ENCODE assay signal across 8 cellular contexts in genomic region chr16:89241187-89242003, GRCh38. TPM values are rescaled to one million over a fixed set of nuclear protein-coding genes. Genes with fewer than 3 reads are reported as not detected.
DNase-seq lines count a peak whose midpoint lies in the region; ATAC-seq and TF ChIP-seq lines count a peak whose summit lies in the region.

No MANE protein-coding gene starts in this region.

- peak overlapping the region; percentile 98 for H3K4me2 ChIP-seq in SK-N-SH

- H3K27me3 Mint-ChIP-seq in activated naive CD4-positive, alpha-beta T cell treated with anti-CD3 and anti-CD28 coated beads, Interleukin-2, amount 50 U/mL, for 24 hours, result no peaks in the 10 kb centered on the region
- H3K27me3 Mint-ChIP-seq in glutamatergic neuron (ENCODE audit: unreplicated experiment) (peaks cover 10% of the 10 kb centered on the region), osteocyte (ENCODE audit: unreplicated experiment) (no peaks in the 10 kb centered on the region)

- POLR2A ChIA-PET in SK-N-SH (lab: Yijun Ruan, JAX), result interaction anchor here (0.7 kb wide), 1 partner anchor 15 kb away, joined by 3 read pairs; no protein-coding TSS in a partner anchor

- H3K27ac Mint-ChIP-seq in activated naive CD4-positive, alpha-beta T cell treated with anti-CD3 and anti-CD28 coated beads, Interleukin-2, amount 50 U/mL, for 24 hours, result peak overlapping the region; percentile 100
- peak overlapping the region; percentile 95 for H3K27ac Mint-ChIP-seq in glutamatergic neuron (ENCODE audit: unreplicated experiment)
- peak overlapping the region; percentile 99 for H3K27ac Mint-ChIP-seq in osteocyte (ENCODE audit: unreplicated experiment)

- no peak for TF ChIP-seq EP300 in SK-N-SH (IDR thresholded peaks at IDR 0.05; ENCODE audit: borderline replicate concordance in 1 of 2, low read depth in 1 of 2, low read length in 1 of 2)

- H3K4me1 ChIP-seq in SK-N-SH (ENCODE audit: control insufficient read depth in 1 of 2, insufficient read depth in 2 of 2, low read depth in 1 of 2, low read length in 1 of 2) (no peaks in the 10 kb centered on the region), thoracic aorta (ENCODE audit: control insufficient read depth in 1 of 2, low read depth in 2 of 2) (peaks cover 4 to 10% of the 10 kb centered on the region in 2 donors)

- TF ChIP-seq CTCF in SK-N-SH (IDR thresholded peaks at IDR 0.05) (no peak), glutamatergic neuron (IDR thresholded peaks at IDR 0.05; ENCODE audit: partially characterized antibody, unreplicated experiment) (no peak), osteocyte (IDR thresholded peaks at IDR 0.05) (no peak), thoracic aorta (IDR thresholded peaks at IDR 0.05) (no peak)

- 4% methylated on average over 23 of the region's 39 CpGs for WGBS in SK-N-SH (ENCODE audit: low lambda C conversion rate)

- H3K9me3 Mint-ChIP-seq in activated naive CD4-positive, alpha-beta T cell treated with anti-CD3 and anti-CD28 coated beads, Interleukin-2, amount 50 U/mL, for 24 hours, result no peaks in the 10 kb centered on the region
- H3K9me3 Mint-ChIP-seq in glutamatergic neuron (ENCODE audit: unreplicated experiment) (peaks cover 9% of the 10 kb centered on the region), osteocyte (ENCODE audit: unreplicated experiment) (no peaks in the 10 kb centered on the region)

- no peaks in the 10 kb centered on the region for H3K36me3 Mint-ChIP-seq in activated naive CD4-positive, alpha-beta T cell treated with anti-CD3 and anti-CD28 coated beads, Interleukin-2, amount 50 U/mL, for 24 hours
- H3K36me3 Mint-ChIP-seq in glutamatergic neuron (ENCODE audit: unreplicated experiment) (no peaks in the 10 kb centered on the region), osteocyte (ENCODE audit: unreplicated experiment) (no peaks in the 10 kb centered on the region)

- peak overlapping the region; percentile 99 for H3K4me3 Mint-ChIP-seq in activated naive CD4-positive, alpha-beta T cell treated with anti-CD3 and anti-CD28 coated beads, Interleukin-2, amount 50 U/mL, for 24 hours
- H3K4me3 Mint-ChIP-seq in glutamatergic neuron (ENCODE audit: unreplicated experiment) (peak overlapping the region; percentile 97), osteocyte (ENCODE audit: unreplicated experiment) (peak overlapping the region; percentile 99)

- peaks cover 9% of the 10 kb centered on the region for H3F3A ChIP-seq in SK-N-SH (replicated peaks; ENCODE audit: insufficient read depth)

- no peaks in the 10 kb centered on the region for H3K9me3 ChIP-seq in SK-N-SH
- H3K9me3 ChIP-seq in thoracic aorta, result no peaks in the 10 kb centered on the region

- peak overlapping the region; percentile 80 for H3K9ac ChIP-seq in SK-N-SH

- ATAC-seq in GM21360 (IDR thresholded peaks at IDR 0.05; ENCODE audit: unreplicated experiment), result peak; percentile 58
- peak; percentile 58 for ATAC-seq in thoracic aorta (ENCODE audit: insufficient number of reproducible peaks, low FRiP score, low read depth)

- no peak for TF ChIP-seq RAD21 in SK-N-SH (IDR thresholded peaks at IDR 0.05; ENCODE audit: low read length)

- H3K79me2 ChIP-seq in SK-N-SH (ENCODE audit: insufficient read depth), result 0 out of 2 replicates have a peak, but pooled peaks cover 8% of the 10 kb centered on the region

- H3K27ac ChIP-seq in SK-N-SH (ENCODE audit: low read depth in 2 of 2, low read length in 1 of 2) (peak overlapping the region; percentile 89 to 94), thoracic aorta (peak overlapping the region; percentile 83 to 95)

- DNase-seq in COR-L47 (lab: John Stamatoyannopoulos, UW) (peak; percentile 47), SK-N-SH (peak; percentile 87), glutamatergic neuron (peak; percentile 77), osteocyte (ENCODE audit: extremely low spot score, unreplicated experiment) (peak; percentile 89), thoracic aorta (ENCODE audit: low spot score) (peak; percentile 23)
- peak; percentile 85 for DNase-seq in Jurkat, Clone E6-1 (ENCODE audit: low read depth, low spot score)

- peak overlapping the region; percentile 84 for H2AFZ ChIP-seq in SK-N-SH (ENCODE audit: low read depth)

- H4K20me1 ChIP-seq in SK-N-SH (ENCODE audit: insufficient read depth), result no peaks in the 10 kb centered on the region

- H3K4me1 Mint-ChIP-seq in activated naive CD4-positive, alpha-beta T cell treated with anti-CD3 and anti-CD28 coated beads, Interleukin-2, amount 50 U/mL, for 24 hours, result peaks cover 15% of the 10 kb centered on the region
- no peaks in the 10 kb centered on the region for H3K4me1 Mint-ChIP-seq in glutamatergic neuron (ENCODE audit: low read depth, unreplicated experiment)
- peaks cover 11% of the 10 kb centered on the region for H3K4me1 Mint-ChIP-seq in osteocyte (ENCODE audit: unreplicated experiment)

- CTCF ChIA-PET in SK-N-SH (lab: Yijun Ruan, JAX), result interaction anchor here (0.8 to 2.0 kb wide), 8 partner anchors 11 to 423 kb away, joined by 3 to 9 read pairs (median 4); partner anchors contain the start of gene ZNF778

- no peaks in the 10 kb centered on the region for H3K9me2 ChIP-seq in SK-N-SH

- no peaks in the 10 kb centered on the region for H3K36me3 ChIP-seq in SK-N-SH (replicated peaks in 1 of 2; ENCODE audit: control insufficient read depth in 1 of 2, insufficient read depth in 2 of 2, low read length in 1 of 2)
- H3K36me3 ChIP-seq in thoracic aorta, result no peaks in the 10 kb centered on the region

- H3K27me3 ChIP-seq in SK-N-SH (ENCODE audit: insufficient read depth) (no peaks in the 10 kb centered on the region), thoracic aorta (replicated peaks; ENCODE audit: insufficient read depth) (no peaks in the 10 kb centered on the region)

- peak overlapping the region; percentile 72 for H3K4me3 ChIP-seq in Jurkat, Clone E6-1 (ENCODE audit: low read length)
- H3K4me3 ChIP-seq in SK-N-SH (ENCODE audit: low read depth in 2 of 2, low read length in 1 of 2) (peak overlapping the region; percentile 66 to 87), thoracic aorta (peak overlapping the region; percentile 72)

TF ChIP-seq in SK-N-SH, 30 proteins besides CTCF, POLR2A, EP300 and RAD21 (continues in another document):
- TF ChIP-seq MEF2A (IDR thresholded peaks at IDR 0.05; ENCODE audit: borderline replicate concordance, low read depth), result no peak
- no peak for TF ChIP-seq YY1 (IDR thresholded peaks at IDR 0.05; ENCODE audit: low read depth)
- TF ChIP-seq IRF3 (IDR thresholded peaks at IDR 0.05; ENCODE audit: low read depth, low read length), result no peak
- TF ChIP-seq MXI1 (IDR thresholded peaks at IDR 0.05; ENCODE audit: low read depth, low read length), result peak; percentile 30; the same call in 1 of the 2 replicates
- no peak for TF ChIP-seq REST (IDR thresholded peaks at IDR 0.05; ENCODE audit: low read depth, low read length)
- TF ChIP-seq EZH2phosphoT487 (IDR thresholded peaks at IDR 0.05; ENCODE audit: borderline replicate concordance, low read depth), result no peak
- TF ChIP-seq ELF1 (IDR thresholded peaks at IDR 0.05), result peak; percentile 86
- TF ChIP-seq NRF1 (IDR thresholded peaks at IDR 0.05; ENCODE audit: low read depth, low read length), result no peak

RNA-seq across cellular contexts. Expression of gene ZNF778, which starts 23.9 kb away (rescaled TPM):
- polyA plus RNA-seq in Jurkat, Clone E6-1 (2012; ENCODE audit: insufficient read depth, insufficient read length), result 5.0 TPM
- 6.2 and 10.8 TPM in 2 replicates for polyA plus RNA-seq in SK-N-SH (2012; rRNA removed)
- 3.4 and 4.1 TPM in 2 replicates for polyA plus RNA-seq in SK-N-SH (2012; cell fraction: cytosol; rRNA removed)
- 8.1 and 10.9 TPM in 2 replicates for polyA plus RNA-seq in SK-N-SH (2012; cell fraction: nucleus; rRNA removed)
- total RNA-seq in glutamatergic neuron (ENCODE audit: unreplicated experiment), result 36.2 TPM
- total RNA-seq in osteocyte, result 8.6 and 10.5 TPM in 2 replicates
- total RNA-seq in thoracic aorta, result 10 to 100 TPM; 17.1 to 27.2 TPM

RNA-seq across cellular contexts. Expression of gene SLC22A31, which starts 41.1 kb away (rescaled TPM):
- not detected for polyA plus RNA-seq in Jurkat, Clone E6-1 (2012; ENCODE audit: insufficient read depth, insufficient read length)
- polyA plus RNA-seq in SK-N-SH (2012; rRNA removed), result 0.07 and 0.16 TPM in 2 replicates
- 0.04 TPM in 1 of 2 replicates, not detected in the other for polyA plus RNA-seq in SK-N-SH (2012; cell fraction: cytosol; rRNA removed)
- polyA plus RNA-seq in SK-N-SH (2012; cell fraction: nucleus; rRNA removed), result 1.5 and 2.3 TPM in 2 replicates
- 3.9 TPM for total RNA-seq in glutamatergic neuron (ENCODE audit: unreplicated experiment)
- total RNA-seq in osteocyte, result not detected in 2 replicates
- under 1 TPM in 1 of 2 donors, not detected in 1; 0.81 TPM for total RNA-seq in thoracic aorta

Comparison
In these comparisons a context has a peak if more than half of its experiments do, and no peak if none do; other contexts are left out.
1. Peak in every context shown above with its lines: DNase-seq, ATAC-seq, H3K4me3 ChIP-seq and H3K27ac ChIP-seq.
2. DNase-seq: peak in every context shown above with its lines; median percentile 89 in osteocyte; 87 in SK-N-SH; 85 in Jurkat, Clone E6-1; 77 in glutamatergic neuron; 47 in COR-L47; 23 in thoracic aorta.